25 cellular contexts compared by ENCODE assay signal in the genomic region with DNA sequence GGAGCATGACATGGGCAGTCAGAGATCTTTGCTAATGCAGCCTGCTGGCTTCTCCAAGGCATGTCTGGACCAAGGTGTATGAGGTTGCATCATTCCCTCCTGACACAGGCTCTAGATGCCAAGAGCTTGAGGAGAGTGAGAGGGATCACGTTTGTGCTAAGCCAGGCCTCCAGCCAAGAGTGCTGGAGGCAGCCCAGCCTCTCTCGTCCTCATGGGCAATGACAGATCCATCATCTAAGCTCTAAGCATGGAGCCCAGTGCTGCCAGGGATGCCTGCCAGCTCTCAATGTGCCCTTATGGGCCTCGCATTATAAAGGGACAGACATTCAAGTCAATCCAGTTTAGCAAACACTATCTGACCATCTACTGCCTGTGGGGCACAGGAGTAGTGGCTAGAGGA.
"Had no signal": no experiment of that assay in that cellular context is flagged by ENCODE, and none has a peak within 500 bp of the region (broad histone marks: within the 10 kb centered on the region; RNA-seq: fewer than 3 reads in every experiment).

No MANE protein-coding gene starts in this region.

- H3K4me3 Mint-ChIP-seq: activated B cell treated with CpG ODN at 0.5 μM for 24 hours; activated CD4-positive, alpha-beta memory T cell treated with anti-CD3 and anti-CD28 coated beads, Interleukin-2, amount 10 ng/mL, durations not matched to agents 7 days and 5 days; activated CD8-positive, alpha-beta memory T cell treated with anti-CD3 and anti-CD28 coated beads, Interleukin-2, amount 10 ng/mL, durations not matched to agents 7 days and 5 days; activated naive CD8-positive, alpha-beta T cell treated with anti-CD3 and anti-CD28 coated beads, Interleukin-2, amount 10 ng/mL, durations not matched to agents 7 days and 5 days; activated T-helper 17 cell treated with anti-CD3 and anti-CD28 coated beads, Interleukin-2, amount 50 U/mL, for 72 hours; naive B cell; stimulated activated naive CD8-positive, alpha-beta T cell treated with anti-CD3 and anti-CD28 coated beads, Interleukin-15, amount 100 ng/mL, for 72 hours had no signal

- H3K4me3 ChIP-seq: cardiac muscle cell, coronary artery, mucosa of descending colon, psoas muscle, right lobe of liver, suprapubic skin had no signal

- H3K4me1 ChIP-seq: psoas muscle, right lobe of liver, suprapubic skin had no signal

- H3K27ac Mint-ChIP-seq: activated B cell treated with CpG ODN at 0.5 μM for 24 hours; activated CD4-positive, alpha-beta memory T cell treated with anti-CD3 and anti-CD28 coated beads, Interleukin-2, amount 10 ng/mL, durations not matched to agents 7 days and 5 days; activated CD8-positive, alpha-beta memory T cell treated with anti-CD3 and anti-CD28 coated beads, Interleukin-2, amount 10 ng/mL, durations not matched to agents 7 days and 5 days; activated naive CD8-positive, alpha-beta T cell treated with anti-CD3 and anti-CD28 coated beads, Interleukin-2, amount 10 ng/mL, durations not matched to agents 7 days and 5 days; activated T-helper 17 cell treated with anti-CD3 and anti-CD28 coated beads, Interleukin-2, amount 50 U/mL, for 72 hours; naive B cell had no signal

- H3K27me3 ChIP-seq: cardiac muscle cell, right lobe of liver, suprapubic skin had no signal

- H3K36me3 Mint-ChIP-seq: activated CD8-positive, alpha-beta memory T cell treated with anti-CD3 and anti-CD28 coated beads, Interleukin-2, amount 10 ng/mL, durations not matched to agents 7 days and 5 days; activated naive CD8-positive, alpha-beta T cell treated with anti-CD3 and anti-CD28 coated beads, Interleukin-2, amount 10 ng/mL, durations not matched to agents 7 days and 5 days had no signal

- H3K9me3 ChIP-seq: right lobe of liver, suprapubic skin had no signal

- H3K36me3 ChIP-seq: cardiac muscle cell, right lobe of liver, suprapubic skin had no signal

- H3K27ac ChIP-seq: cardiac muscle cell, coronary artery, psoas muscle, right lobe of liver, suprapubic skin had no signal

- H3K4me1 Mint-ChIP-seq: activated B cell treated with CpG ODN at 0.5 μM for 24 hours; activated CD4-positive, alpha-beta memory T cell treated with anti-CD3 and anti-CD28 coated beads, Interleukin-2, amount 10 ng/mL, durations not matched to agents 7 days and 5 days; activated CD8-positive, alpha-beta memory T cell treated with anti-CD3 and anti-CD28 coated beads, Interleukin-2, amount 10 ng/mL, durations not matched to agents 7 days and 5 days; activated naive CD8-positive, alpha-beta T cell treated with anti-CD3 and anti-CD28 coated beads, Interleukin-2, amount 10 ng/mL, durations not matched to agents 7 days and 5 days; activated T-helper 17 cell treated with anti-CD3 and anti-CD28 coated beads, Interleukin-2, amount 50 U/mL, for 72 hours; naive B cell; stimulated activated naive CD8-positive, alpha-beta T cell treated with anti-CD3 and anti-CD28 coated beads, Interleukin-15, amount 100 ng/mL, for 72 hours had no signal

- H3K27me3 Mint-ChIP-seq: activated B cell treated with CpG ODN at 0.5 μM for 24 hours; activated CD4-positive, alpha-beta memory T cell treated with anti-CD3 and anti-CD28 coated beads, Interleukin-2, amount 10 ng/mL, durations not matched to agents 7 days and 5 days; activated CD8-positive, alpha-beta memory T cell treated with anti-CD3 and anti-CD28 coated beads, Interleukin-2, amount 10 ng/mL, durations not matched to agents 7 days and 5 days; naive B cell; stimulated activated naive CD8-positive, alpha-beta T cell treated with anti-CD3 and anti-CD28 coated beads, Interleukin-15, amount 100 ng/mL, for 72 hours had no signal

- DNase-seq: activated B cell treated with CpG ODN at 0.5 μM for 24 hours; activated CD4-positive, alpha-beta memory T cell treated with anti-CD3 and anti-CD28 coated beads, Interleukin-2, amount 10 ng/mL, durations not matched to agents 7 days and 5 days; activated CD4-positive, alpha-beta T cell treated with anti-CD3 and anti-CD28 coated beads for 4 hours; activated CD8-positive, alpha-beta memory T cell treated with anti-CD3 and anti-CD28 coated beads, Interleukin-2, amount 10 ng/mL, durations not matched to agents 7 days and 5 days; activated naive CD4-positive, alpha-beta T cell; activated naive CD8-positive, alpha-beta T cell treated with anti-CD3 and anti-CD28 coated beads, Interleukin-2, amount 10 ng/mL, durations not matched to agents 7 days and 5 days; amygdala; foreskin melanocyte; glutamatergic neuron; mesenchymal stem cell; mucosa of descending colon; naive B cell; psoas muscle; right lobe of liver; small intestine; stimulated activated CD4-positive, alpha-beta T cell treated with anti-CD3 and anti-CD28 coated beads, Interleukin-15, amount 100 ng/mL, for 24 hours; stimulated activated CD4-positive, alpha-beta T cell treated with anti-CD3 and anti-CD28 coated beads, Interleukin-2, amount 100 ng/mL, for 48 hours; stimulated activated naive CD8-positive, alpha-beta T cell treated with anti-CD3 and anti-CD28 coated beads, Interleukin-15, amount 100 ng/mL, for 72 hours; SW 1271; T-helper 2 cell; trophoblast cell had no signal
